8 cellular contexts compared by ENCODE assay signal in the genomic region with DNA sequence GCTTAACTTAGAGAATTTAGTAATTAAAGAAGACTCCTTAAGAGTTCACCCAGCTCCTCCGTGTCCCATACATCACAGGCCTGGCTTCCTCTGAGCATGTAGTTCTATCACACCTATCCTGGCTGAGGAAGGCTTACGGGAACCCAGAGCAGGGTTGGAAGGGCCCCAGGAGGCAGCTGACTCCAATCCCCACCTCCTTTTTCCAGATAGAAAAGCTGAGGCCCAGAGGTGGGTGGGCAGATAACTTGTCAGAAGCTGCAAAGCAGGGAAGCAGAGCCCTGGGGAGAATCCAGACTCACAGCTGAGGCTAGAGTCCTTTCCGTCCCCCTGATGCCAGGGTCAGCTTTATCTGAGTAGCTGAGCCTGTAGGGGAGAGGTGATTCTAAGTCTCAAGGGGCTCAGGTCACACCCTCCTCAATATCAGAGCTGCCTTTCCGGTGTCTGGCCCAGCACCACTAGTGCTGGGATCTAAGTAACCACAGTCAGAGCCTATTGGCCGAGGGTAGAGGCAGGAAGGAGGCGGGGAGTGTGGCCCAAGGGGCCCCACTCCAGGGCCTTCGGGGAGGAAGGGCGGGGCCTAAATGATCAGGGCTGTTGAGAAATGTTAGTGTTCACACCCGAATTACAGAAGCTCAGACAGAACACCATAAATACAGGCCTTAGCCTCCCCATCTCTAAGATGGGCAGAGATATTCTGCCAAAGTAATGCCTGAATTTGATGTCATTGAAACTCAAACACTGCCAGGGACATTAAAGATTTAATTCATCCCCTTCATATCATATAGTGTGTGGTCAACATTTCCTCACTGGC.
A peak's percentile ranks its signal among the peaks of the same experiment; 100 is the strongest.
DNase-seq lines count a peak whose midpoint lies in the region; ATAC-seq lines count a peak whose summit lies in the region.

No MANE protein-coding gene starts in this region.

- no peaks in the 10 kb centered on the region for H3K27me3 Mint-ChIP-seq in activated naive CD8-positive, alpha-beta T cell

- no peaks in the 10 kb centered on the region for H3K9me3 Mint-ChIP-seq in activated naive CD8-positive, alpha-beta T cell (ENCODE audit: low read depth)

- ATAC-seq in GM19035 (IDR thresholded peaks at IDR 0.05; ENCODE audit: unreplicated experiment) (peak; percentile 77), HG03103 (IDR thresholded peaks at IDR 0.05; ENCODE audit: low read depth, unreplicated experiment) (peak; percentile 71)

- H3K4me1 Mint-ChIP-seq in activated naive CD8-positive, alpha-beta T cell (ENCODE audit: low read depth): peaks cover 83% of the 10 kb centered on the region

- H3K27ac Mint-ChIP-seq in activated naive CD8-positive, alpha-beta T cell: peak overlapping the region; percentile 96

- DNase-seq in SKM-1 treated with dmso at 0.1 percent for 144 hours (lab: John Stamatoyannopoulos, UW; ENCODE audit: unreplicated experiment) (peak; percentile 98), iPS-NIHi7 (ENCODE audit: extremely low spot score) (peak; percentile 85), kidney glomerular epithelial cell (lab: John Stamatoyannopoulos, UW) (no peak), NCI-H1092 (lab: John Stamatoyannopoulos, UW) (no peak)
- peak; percentile 77 for DNase-seq in stimulated activated CD4-positive, alpha-beta T cell treated with anti-CD3 and anti-CD28 coated beads, Interleukin-4, amount 100 ng/mL, for 1 hour

- H3K36me3 Mint-ChIP-seq in activated naive CD8-positive, alpha-beta T cell: peaks cover 10% of the 10 kb centered on the region

- H3K4me3 Mint-ChIP-seq in activated naive CD8-positive, alpha-beta T cell: peak overlapping the region; percentile 82

Comparison
In these comparisons a context has a peak if more than half of its experiments do, and no peak if none do; other contexts are left out.
1. DNase-seq: peak in SKM-1 treated with dmso at 0.1 percent for 144 hours (single experiment), iPS-NIHi7 (single experiment) and stimulated activated CD4-positive, alpha-beta T cell treated with anti-CD3 and anti-CD28 coated beads, Interleukin-4, amount 100 ng/mL, for 1 hour (single experiment); none in kidney glomerular epithelial cell (single experiment) and NCI-H1092 (single experiment).